Comparison of ENCODE assay signal across 9 cellular contexts in genomic region chr5:145502906-145503305, GRCh38.
"Had no signal": no experiment of that assay in that cellular context is flagged by ENCODE, and none has a peak within 500 bp of the region (broad histone marks: within the 10 kb centered on the region; RNA-seq: fewer than 3 reads in every experiment).

No MANE protein-coding gene starts in this region.

- H3K9me3 Mint-ChIP-seq: GM23338, H9, HFFc6 had no signal

- H3K36me3 ChIP-seq: HAP-1 had no signal

- ATAC-seq: GM23338, HCT116 had no signal

- H3K9ac ChIP-seq: GM23248 had no signal

- H3K9me3 ChIP-seq: HAP-1 had no signal

- H3K4me3 ChIP-seq: GM23248, GM23338, HAP-1 had no signal

- H3K27ac ChIP-seq: GM23248 had no signal

- H2AFZ ChIP-seq: GM23248, GM23338 had no signal

- H3K4me3 Mint-ChIP-seq: GM23338, H9, HFFc6 had no signal

- H3K27ac Mint-ChIP-seq: GM23338, H9, HFFc6 had no signal

- H3K4me2 ChIP-seq: GM23338 had no signal

- DNase-seq: GM23248, GOT3, H7, H9, HCEC 1CT, HFFc6 had no signal
